In the genomic region with DNA sequence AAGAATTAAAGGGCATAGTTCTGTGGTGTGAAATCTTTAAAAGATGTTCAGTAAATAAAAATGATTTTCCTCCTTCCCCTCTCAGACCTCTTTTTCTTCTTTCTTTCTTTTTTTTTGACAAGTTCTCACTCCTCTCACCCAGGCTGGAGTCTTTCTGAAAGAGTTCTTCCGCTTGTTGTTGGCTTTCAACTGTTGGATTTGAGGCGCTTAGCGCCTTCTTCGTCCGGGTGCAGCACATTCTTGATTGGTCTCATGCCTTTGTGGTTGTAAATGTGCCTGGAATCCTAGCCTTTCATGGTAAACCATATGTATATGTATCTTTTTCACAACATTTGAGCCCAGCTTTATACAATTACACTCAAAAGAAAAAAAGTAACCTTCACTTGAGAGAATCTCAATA, we compare ENCODE assay signal across 8 cellular contexts. TPM values are rescaled to one million over a fixed set of nuclear protein-coding genes. Genes with fewer than 3 reads are reported as not detected.
DNase-seq lines count a peak whose midpoint lies in the region; ATAC-seq and TF ChIP-seq lines count a peak whose summit lies in the region.

No MANE protein-coding gene starts in this region.

- H3K27me3 Mint-ChIP-seq in activated T-helper 1 cell treated with anti-CD3 and anti-CD28 coated beads, Interleukin-12 subunit alpha, Interleukin-12 subunit beta, Interleukin-2, Interleukin-4 antibody, amounts not matched to agents 30 ng/mL and 10 ng/mL and 1 ng/mL, durations not matched to agents 14 hours and 24 hours and 36 hours (ENCODE audit: insufficient read depth), result no peaks in the 10 kb centered on the region

- H3K4me3 ChIP-seq in heart left ventricle (peak overlapping the region in 11 of 12 donors; percentile 63 to 84 (median 69)), upper lobe of left lung (peak overlapping the region in 3 of 4 donors; percentile 63 to 87 (median 78))

- TF ChIP-seq CTCF in heart left ventricle (IDR thresholded peaks at IDR 0.05) (no peak), upper lobe of left lung (IDR thresholded peaks at IDR 0.05) (no peak)

- TF ChIP-seq POLR2A in heart left ventricle (IDR thresholded peaks at IDR 0.05) (no peak), upper lobe of left lung (IDR thresholded peaks at IDR 0.05) (no peak)

- H3K9me3 Mint-ChIP-seq in activated T-helper 1 cell treated with anti-CD3 and anti-CD28 coated beads, Interleukin-12 subunit alpha, Interleukin-12 subunit beta, Interleukin-2, Interleukin-4 antibody, amounts not matched to agents 30 ng/mL and 10 ng/mL and 1 ng/mL, durations not matched to agents 14 hours and 24 hours and 36 hours, result no peaks in the 10 kb centered on the region

- 16 to 24% (median 18%) methylated on average over 5 of the region's 5 CpGs for WGBS in heart left ventricle, 4 donors
- 14 to 17% methylated on average over 5 of the region's 5 CpGs for WGBS in upper lobe of left lung, 2 donors

- H3K9me3 ChIP-seq in heart left ventricle (no peaks in the 10 kb centered on the region), upper lobe of left lung (no peaks in the 10 kb centered on the region)

- H3K36me3 Mint-ChIP-seq in activated T-helper 1 cell treated with anti-CD3 and anti-CD28 coated beads, Interleukin-12 subunit alpha, Interleukin-12 subunit beta, Interleukin-2, Interleukin-4 antibody, amounts not matched to agents 30 ng/mL and 10 ng/mL and 1 ng/mL, durations not matched to agents 14 hours and 24 hours and 36 hours (ENCODE audit: low read depth), result peaks cover 25% of the 10 kb centered on the region

- intact Hi-C loops in heart left ventricle (cut with DNase I), result loop anchor here in 2 of 10 donors (10.0 kb wide), 1 partner anchor 311 kb away; the partner anchor contains the start of gene SLC19A2 (in 2 of the 2)
- intact Hi-C loops in Right ventricle myocardium inferior (cut with DNase I), result loop anchor here (2.0 kb wide), 1 partner anchor 195 kb away; no protein-coding TSS in a partner anchor
- intact Hi-C loops in activated T-helper 1 cell treated with anti-CD3 and anti-CD28 coated beads, Interleukin-12 subunit alpha, Interleukin-12 subunit beta, Interleukin-2, Interleukin-4 antibody, amounts not matched to agents 30 ng/mL and 10 ng/mL and 1 ng/mL, durations not matched to agents 14 hours and 24 hours and 36 hours (cut with micrococcal nuclease), result loop anchor here (1.0 to 10.0 kb wide), 8 partner anchors 10 to 1689 kb away; partner anchors contain the start of genes GORAB, NME7, PRRC2C and SCYL3

- H3K36me3 ChIP-seq in heart left ventricle (peaks cover 0 to 19% (median 8%) of the 10 kb centered on the region in 9 donors), upper lobe of left lung (peaks cover 0 to 4% (median 0%) of the 10 kb centered on the region in 4 donors)

- peaks cover 55% of the 10 kb centered on the region for H3K4me1 Mint-ChIP-seq in activated T-helper 1 cell treated with anti-CD3 and anti-CD28 coated beads, Interleukin-12 subunit alpha, Interleukin-12 subunit beta, Interleukin-2, Interleukin-4 antibody, amounts not matched to agents 30 ng/mL and 10 ng/mL and 1 ng/mL, durations not matched to agents 14 hours and 24 hours and 36 hours (ENCODE audit: low read depth)

- H3K27ac ChIP-seq in heart left ventricle (peak overlapping the region in 3 of 12 donors; percentile 89 to 93 (median 89)), upper lobe of left lung (peak overlapping the region in 1 of 4 donors; percentile 94)

- H3K4me3 Mint-ChIP-seq in activated T-helper 1 cell treated with anti-CD3 and anti-CD28 coated beads, Interleukin-12 subunit alpha, Interleukin-12 subunit beta, Interleukin-2, Interleukin-4 antibody, amounts not matched to agents 30 ng/mL and 10 ng/mL and 1 ng/mL, durations not matched to agents 14 hours and 24 hours and 36 hours, result peak overlapping the region; percentile 87

- no peak for TF ChIP-seq EP300 in upper lobe of left lung (IDR thresholded peaks at IDR 0.05)

- no peak for ATAC-seq in heart left ventricle
- no peak for ATAC-seq in Right ventricle myocardium inferior
- ATAC-seq in upper lobe of left lung (ENCODE audit: low FRiP score in 2 of 2), result no peak
- no peak for ATAC-seq in GM19395 (IDR thresholded peaks at IDR 0.05; ENCODE audit: unreplicated experiment)

- no peak for DNase-seq in heart left ventricle
- DNase-seq in Right ventricle myocardium inferior (ENCODE audit: missing footprints), result no peak
- DNase-seq in activated T-helper 1 cell treated with anti-CD3 and anti-CD28 coated beads, Interleukin-12 subunit alpha, Interleukin-12 subunit beta, Interleukin-2, Interleukin-4 antibody, amounts not matched to agents 30 ng/mL and 10 ng/mL and 1 ng/mL, durations not matched to agents 14 hours and 24 hours and 36 hours (ENCODE audit: low spot score), result no peak
- peak; percentile 35 for DNase-seq in left kidney (ENCODE audit: low read depth, low spot score)
- no peak for DNase-seq in upper lobe of left lung
- DNase-seq in effector CD4-positive, alpha-beta T cell, result no peak
- no peak for DNase-seq in COLO668 (lab: John Stamatoyannopoulos, UW; ENCODE audit: unreplicated experiment)

- H3K4me1 ChIP-seq in heart left ventricle (peaks cover 0 to 27% (median 11%) of the 10 kb centered on the region in 12 donors), upper lobe of left lung (peaks cover 12 to 16% (median 13%) of the 10 kb centered on the region in 4 donors)

- H3K27ac Mint-ChIP-seq in activated T-helper 1 cell treated with anti-CD3 and anti-CD28 coated beads, Interleukin-12 subunit alpha, Interleukin-12 subunit beta, Interleukin-2, Interleukin-4 antibody, amounts not matched to agents 30 ng/mL and 10 ng/mL and 1 ng/mL, durations not matched to agents 14 hours and 24 hours and 36 hours, result peak overlapping the region; percentile 86

- H3K27me3 ChIP-seq in heart left ventricle (no peaks in the 10 kb centered on the region), upper lobe of left lung (no peaks in the 10 kb centered on the region)

RNA-seq across cellular contexts. Expression of gene METTL18, which starts 1.0 kb away (rescaled TPM):
- total RNA-seq in heart left ventricle (1 to 10 TPM; 2.0 to 8.2 (median 6.0) TPM), Right ventricle myocardium inferior (6.5 TPM), upper lobe of left lung (1 to 10 TPM in 5 of 6 donors, under 1 TPM in 1; 0.44 to 7.5 (median 4.9) TPM)
- polyA plus RNA-seq in heart left ventricle, result 1 to 10 TPM; 5.7 to 6.3 TPM
- total RNA-seq in activated T-helper 1 cell treated with anti-CD3 and anti-CD28 coated beads, Interleukin-12 subunit alpha, Interleukin-12 subunit beta, Interleukin-2, Interleukin-4 antibody, amounts not matched to agents 30 ng/mL and 10 ng/mL and 1 ng/mL, durations not matched to agents 14 hours and 24 hours and 36 hours, result 9.0 and 9.3 TPM in 2 replicates
